ENCODE assay signal across 1 cellular context in the genomic region with DNA sequence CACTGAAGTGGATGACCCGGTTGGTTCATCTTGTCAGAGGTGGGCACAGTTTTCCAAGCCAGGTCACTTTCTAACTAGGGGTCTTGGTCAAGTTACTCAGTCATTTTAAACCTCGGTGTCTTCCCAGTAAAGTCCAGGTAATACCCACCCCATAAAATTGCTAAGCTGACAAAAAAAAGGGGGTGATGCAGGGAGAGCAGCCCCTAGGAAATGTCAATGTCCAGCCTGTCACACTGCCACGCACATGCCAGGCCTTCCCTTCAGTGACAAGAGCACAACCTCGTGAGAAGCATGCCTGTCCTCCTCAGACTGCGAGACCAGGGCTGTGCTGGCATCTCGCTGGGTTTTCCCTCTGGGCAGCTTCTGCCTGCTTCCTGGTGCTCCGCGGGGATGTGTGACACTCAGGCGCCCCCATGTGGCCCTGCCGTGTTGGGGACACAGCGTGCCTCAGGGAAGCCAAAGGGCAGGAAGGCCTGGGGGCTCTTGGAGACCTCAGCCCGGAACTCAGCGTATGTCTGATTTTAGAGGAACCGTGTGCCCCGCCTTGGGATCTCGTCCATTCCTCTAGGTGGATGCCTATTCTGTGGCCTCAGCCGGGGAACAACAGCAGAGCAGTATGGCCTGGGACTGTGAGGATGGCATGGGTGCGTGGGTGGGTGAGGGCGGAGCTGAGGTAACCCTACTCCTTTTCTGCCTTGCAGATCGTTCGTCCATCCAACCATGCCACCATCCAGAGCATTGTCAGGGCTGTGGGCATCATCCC.
TF ChIP-seq lines count a peak whose summit lies in the region.

No MANE protein-coding gene starts in this region.

TF ChIP-seq in liver, 16 proteins besides CTCF, POLR2A, EP300 and RAD21 (continued from another document):
- TF ChIP-seq, protein P1, sequence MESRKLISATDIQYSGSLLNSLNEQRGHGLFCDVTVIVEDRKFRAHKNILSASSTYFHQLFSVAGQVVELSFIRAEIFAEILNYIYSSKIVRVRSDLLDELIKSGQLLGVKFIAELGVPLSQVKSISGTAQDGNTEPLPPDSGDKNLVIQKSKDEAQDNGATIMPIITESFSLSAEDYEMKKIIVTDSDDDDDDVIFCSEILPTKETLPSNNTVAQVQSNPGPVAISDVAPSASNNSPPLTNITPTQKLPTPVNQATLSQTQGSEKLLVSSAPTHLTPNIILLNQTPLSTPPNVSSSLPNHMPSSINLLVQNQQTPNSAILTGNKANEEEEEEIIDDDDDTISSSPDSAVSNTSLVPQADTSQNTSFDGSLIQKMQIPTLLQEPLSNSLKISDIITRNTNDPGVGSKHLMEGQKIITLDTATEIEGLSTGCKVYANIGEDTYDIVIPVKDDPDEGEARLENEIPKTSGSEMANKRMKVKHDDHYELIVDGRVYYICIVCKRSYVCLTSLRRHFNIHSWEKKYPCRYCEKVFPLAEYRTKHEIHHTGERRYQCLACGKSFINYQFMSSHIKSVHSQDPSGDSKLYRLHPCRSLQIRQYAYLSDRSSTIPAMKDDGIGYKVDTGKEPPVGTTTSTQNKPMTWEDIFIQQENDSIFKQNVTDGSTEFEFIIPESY (IDR thresholded peaks at IDR 0.05), result no peak
- TF ChIP-seq GABPA (IDR thresholded peaks at IDR 0.05 in 1 of 2, conservative IDR thresholded peaks at IDR 0.05 in 1 of 2), result no peak
- no peak for TF ChIP-seq HNF4A (conservative IDR thresholded peaks at IDR 0.05)
- no peak for TF ChIP-seq HNF4G (IDR thresholded peaks at IDR 0.05)
- TF ChIP-seq, protein P2, sequence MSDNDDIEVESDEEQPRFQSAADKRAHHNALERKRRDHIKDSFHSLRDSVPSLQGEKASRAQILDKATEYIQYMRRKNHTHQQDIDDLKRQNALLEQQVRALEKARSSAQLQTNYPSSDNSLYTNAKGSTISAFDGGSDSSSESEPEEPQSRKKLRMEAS (IDR thresholded peaks at IDR 0.05), result no peak
- TF ChIP-seq FOXA2 (IDR thresholded peaks at IDR 0.05), result no peak
